In genomic region chr10:18214692-18215563, GRCh38 we compare ENCODE assay signal across 8 cellular contexts.
DNase-seq lines count a peak whose midpoint lies in the region; ATAC-seq and TF ChIP-seq lines count a peak whose summit lies in the region.

No MANE protein-coding gene starts in this region.

- H3K9me3 Mint-ChIP-seq in activated CD4-positive, alpha-beta memory T cell treated with anti-CD3 and anti-CD28 coated beads for 36 hours = no peaks in the 10 kb centered on the region

- no peaks in the 10 kb centered on the region for H3K27me3 ChIP-seq in rectal smooth muscle tissue (ENCODE audit: control insufficient read depth, insufficient read depth, low read length)

- CTCF ChIA-PET in activated CD4-positive, alpha-beta memory T cell treated with anti-CD3 and anti-CD28 coated beads for 36 hours (lab: Charles Lee) = no interaction called here

- H3K36me3 Mint-ChIP-seq in activated CD4-positive, alpha-beta memory T cell treated with anti-CD3 and anti-CD28 coated beads for 36 hours = no peaks in the 10 kb centered on the region
- no peaks in the 10 kb centered on the region for H3K36me3 Mint-ChIP-seq in T-helper 17 cell (ENCODE audit: low read depth)

- ATAC-seq in T-helper 17 cell = no peak

- no peak overlapping the region for H3K4me3 Mint-ChIP-seq in activated CD4-positive, alpha-beta memory T cell treated with anti-CD3 and anti-CD28 coated beads for 36 hours
- H3K4me3 Mint-ChIP-seq in T-helper 17 cell = no peak overlapping the region

- H3K4me1 Mint-ChIP-seq in activated CD4-positive, alpha-beta memory T cell treated with anti-CD3 and anti-CD28 coated beads for 36 hours (ENCODE audit: low read depth) = no peaks in the 10 kb centered on the region
- no peaks in the 10 kb centered on the region for H3K4me1 Mint-ChIP-seq in T-helper 17 cell

- POLR2A ChIA-PET in activated CD4-positive, alpha-beta memory T cell treated with anti-CD3 and anti-CD28 coated beads for 36 hours (lab: Charles Lee) = no interaction called here

- H3K9me3 ChIP-seq in T-helper 17 cell (ENCODE audit: control insufficient read depth, low read length, poor library complexity, severe bottlenecking) = no peaks in the 10 kb centered on the region

- intact Hi-C loops in activated CD4-positive, alpha-beta memory T cell treated with anti-CD3 and anti-CD28 coated beads for 36 hours (cut with micrococcal nuclease) = loop anchor here (5.0 kb wide), 1 partner anchor 608 kb away; no protein-coding TSS in a partner anchor
- intact Hi-C loops in head of caudate nucleus (cut with DNase I) = no loop called here

- H3K27me3 Mint-ChIP-seq in activated CD4-positive, alpha-beta memory T cell treated with anti-CD3 and anti-CD28 coated beads for 36 hours = peaks cover 6% of the 10 kb centered on the region
- peaks cover 19% of the 10 kb centered on the region for H3K27me3 Mint-ChIP-seq in T-helper 17 cell

- H3K27ac Mint-ChIP-seq in activated CD4-positive, alpha-beta memory T cell treated with anti-CD3 and anti-CD28 coated beads for 36 hours = no peak overlapping the region
- no peak overlapping the region for H3K27ac Mint-ChIP-seq in T-helper 17 cell

- H3K4me1 ChIP-seq in rectal smooth muscle tissue (ENCODE audit: control insufficient read depth, insufficient read depth, low read length) = peaks cover 21% of the 10 kb centered on the region

- DNase-seq in A172 (ENCODE audit: low spot score) (peak; percentile 51), GM03348 (ENCODE audit: low spot score) (peak; percentile 71), head of caudate nucleus (peak in 38 of 42 donors; percentile 28 to 80 (median 60)), T-helper 17 cell (no peak)
- peak; percentile 35 for DNase-seq in activated CD4-positive, alpha-beta memory T cell treated with anti-CD3 and anti-CD28 coated beads for 36 hours
- no peak for DNase-seq in activated CD4-positive, CD25-positive, alpha-beta regulatory T cell (lab: John Stamatoyannopoulos, UW)

- no peak for TF ChIP-seq EP300 in Ishikawa (IDR thresholded peaks at IDR 0.05; ENCODE audit: borderline replicate concordance)

- H3K9ac ChIP-seq in rectal smooth muscle tissue (ENCODE audit: low read length) = no peak overlapping the region

- H3K4me3 ChIP-seq in rectal smooth muscle tissue (ENCODE audit: low read length) = no peak overlapping the region

- H3K27ac ChIP-seq in rectal smooth muscle tissue (ENCODE audit: low read depth, low read length) = peak overlapping the region; percentile 36

- peak; percentile 68 for TF ChIP-seq RAD21 in Ishikawa (IDR thresholded peaks at IDR 0.05; ENCODE audit: low read depth)

- no peaks in the 10 kb centered on the region for H3K36me3 ChIP-seq in rectal smooth muscle tissue (ENCODE audit: control insufficient read depth, insufficient read depth, low read length)

TF ChIP-seq in Ishikawa, 13 proteins besides CTCF, POLR2A, EP300 and RAD21:
- TF ChIP-seq TEAD4 (IDR thresholded peaks at IDR 0.05) (no peak), CEBPB (IDR thresholded peaks at IDR 0.05) (no peak), EGR1 (IDR thresholded peaks at IDR 0.05) (no peak), ZBTB7A (IDR thresholded peaks at IDR 0.05; ENCODE audit: low read depth) (no peak), MAX (IDR thresholded peaks at IDR 0.05) (no peak)

Comparison
In these comparisons a context has a peak if more than half of its experiments do, and no peak if none do; other contexts are left out.
1. DNase-seq: peak in A172 (single experiment), GM03348 (single experiment), activated CD4-positive, alpha-beta memory T cell treated with anti-CD3 and anti-CD28 coated beads for 36 hours (single experiment) and head of caudate nucleus (38 of 42); none in activated CD4-positive, CD25-positive, alpha-beta regulatory T cell (0 of 4) and T-helper 17 cell (0 of 3).